19 cellular contexts compared by ENCODE assay signal in the genomic region with DNA sequence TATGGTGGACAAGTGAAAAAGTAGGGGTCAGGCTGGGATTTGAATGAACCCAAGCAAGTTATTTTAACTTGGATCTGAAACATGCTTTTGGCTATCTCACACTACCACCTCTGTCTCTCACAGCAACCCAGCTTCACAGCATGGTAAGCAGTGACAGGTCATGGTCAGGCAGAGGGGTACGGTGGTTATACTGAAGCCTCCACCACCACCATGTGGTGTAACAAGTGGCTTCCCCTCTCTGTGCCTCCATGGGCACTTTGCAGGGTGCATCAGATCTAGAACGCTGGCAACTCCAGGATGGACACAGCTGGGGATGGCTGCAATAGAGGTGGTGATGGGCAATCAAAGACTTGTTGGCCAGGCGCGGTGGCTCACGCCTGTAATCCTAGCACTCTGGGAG. TPM values are rescaled to one million over a fixed set of nuclear protein-coding genes. Genes with fewer than 3 reads are reported as not detected.
DNase-seq lines count a peak whose midpoint lies in the region; ATAC-seq, FAIRE-seq and TF ChIP-seq lines count a peak whose summit lies in the region.
"Had no signal": no experiment of that assay in that cellular context is flagged by ENCODE, and none has a peak within 500 bp of the region (broad histone marks: within the 10 kb centered on the region; RNA-seq: fewer than 3 reads in every experiment).

No MANE protein-coding gene starts in this region.

- H3K4me1 ChIP-seq in OCI-LY1 (ENCODE audit: insufficient read depth, low read length, severe bottlenecking), result peaks cover 23% of the 10 kb centered on the region

- no peak for DNase-seq in activated CD4-positive, alpha-beta T cell treated with anti-CD3 and anti-CD28 coated beads for 36 hours
- no peak for DNase-seq in activated CD4-positive, alpha-beta T cell treated with anti-CD3 and anti-CD28 coated beads for 4 hours
- no peak for DNase-seq in chondrocyte (ENCODE audit: low spot score)
- no peak for DNase-seq in osteocyte (ENCODE audit: extremely low spot score, unreplicated experiment)
- DNase-seq in H54 (ENCODE audit: insufficient read length, low spot score), result no peak
- no peak for DNase-seq in inferior parietal cortex (ENCODE audit: extremely low spot score)
- DNase-seq: amniotic stem cell; cortex of kidney; esophagus squamous epithelium; GF-D8; left ventricle myocardium superior; SHP77 treated with DMSO at 0.1 percent for 48 hours; sigmoid colon; stimulated activated CD4-positive, alpha-beta T cell treated with anti-CD3 and anti-CD28 coated beads, Interleukin-4, amount 100 ng/mL, for 4 hours; stimulated activated naive CD4-positive, alpha-beta T cell had no signal

- H4K20me1 ChIP-seq in OCI-LY1 (ENCODE audit: insufficient read depth, low read length), result no peaks in the 10 kb centered on the region

- H3K36me3 ChIP-seq in OCI-LY1 (ENCODE audit: insufficient read depth, low read length), result no peaks in the 10 kb centered on the region
- H3K36me3 ChIP-seq: esophagus squamous epithelium, neutrophil, sigmoid colon had no signal

- H3F3A ChIP-seq in OCI-LY1 (ENCODE audit: insufficient read depth, low read length), result no peaks in the 10 kb centered on the region

- no peak overlapping the region for H3K27ac ChIP-seq in OCI-LY1 (ENCODE audit: low read depth, low read length, poor library complexity, severe bottlenecking)
- H3K27ac ChIP-seq: esophagus squamous epithelium, neutrophil, sigmoid colon had no signal

- FAIRE-seq in H54 (lab: Jason Lieb, UNC), result no peak
- FAIRE-seq: A204.1 had no signal

- no peaks in the 10 kb centered on the region for H3K9me3 Mint-ChIP-seq in activated CD4-positive, alpha-beta T cell treated with anti-CD3 and anti-CD28 coated beads for 36 hours (ENCODE audit: low read depth)
- no peaks in the 10 kb centered on the region for H3K9me3 Mint-ChIP-seq in chondrocyte (ENCODE audit: low read depth)
- no peaks in the 10 kb centered on the region for H3K9me3 Mint-ChIP-seq in osteocyte (ENCODE audit: unreplicated experiment)

- H3K36me3 Mint-ChIP-seq in activated CD4-positive, alpha-beta T cell treated with anti-CD3 and anti-CD28 coated beads for 36 hours (ENCODE audit: low read depth), result no peaks in the 10 kb centered on the region
- no peaks in the 10 kb centered on the region for H3K36me3 Mint-ChIP-seq in chondrocyte (ENCODE audit: low read depth)
- no peaks in the 10 kb centered on the region for H3K36me3 Mint-ChIP-seq in osteocyte (ENCODE audit: unreplicated experiment)

- POLR2A ChIA-PET in activated CD4-positive, alpha-beta T cell treated with anti-CD3 and anti-CD28 coated beads for 36 hours (lab: Charles Lee), result no interaction called here

- H3K9me3 ChIP-seq in OCI-LY1 (ENCODE audit: low read length), result no peaks in the 10 kb centered on the region
- H3K9me3 ChIP-seq: esophagus squamous epithelium, neutrophil, sigmoid colon had no signal

- H3K9ac ChIP-seq in OCI-LY1 (ENCODE audit: low read length), result no peak overlapping the region

- CTCF ChIA-PET in activated CD4-positive, alpha-beta T cell treated with anti-CD3 and anti-CD28 coated beads for 36 hours (lab: Charles Lee), result no interaction called here

- H3K4me2 ChIP-seq in OCI-LY1 (ENCODE audit: low read length), result peak overlapping the region; percentile 70; the same call in 1 of the 2 replicates

- H3K9me2 ChIP-seq in OCI-LY1 (ENCODE audit: low read depth, low read length), result no peaks in the 10 kb centered on the region

- H3K27me3 Mint-ChIP-seq in activated CD4-positive, alpha-beta T cell treated with anti-CD3 and anti-CD28 coated beads for 36 hours, result peaks cover 30% of the 10 kb centered on the region
- peaks cover 12% of the 10 kb centered on the region for H3K27me3 Mint-ChIP-seq in chondrocyte (ENCODE audit: low read depth)
- peaks cover 13% of the 10 kb centered on the region for H3K27me3 Mint-ChIP-seq in osteocyte (ENCODE audit: unreplicated experiment)

- no peak for TF ChIP-seq CTCF in OCI-LY1 (IDR thresholded peaks at IDR 0.05; ENCODE audit: low read length)
- TF ChIP-seq CTCF in chondrocyte (IDR thresholded peaks at IDR 0.05), result no peak
- TF ChIP-seq CTCF in osteocyte (IDR thresholded peaks at IDR 0.05), result no peak

- H3K4me3 Mint-ChIP-seq in activated CD4-positive, alpha-beta T cell treated with anti-CD3 and anti-CD28 coated beads for 36 hours, result peak overlapping the region; percentile 47
- H3K4me3 Mint-ChIP-seq in chondrocyte (ENCODE audit: unreplicated experiment), result peak overlapping the region; percentile 64
- peak overlapping the region; percentile 51 for H3K4me3 Mint-ChIP-seq in osteocyte (ENCODE audit: unreplicated experiment)

- H2AFZ ChIP-seq in OCI-LY1 (ENCODE audit: low read length), result no peak overlapping the region

- peaks cover 13% of the 10 kb centered on the region for H3K4me1 Mint-ChIP-seq in activated CD4-positive, alpha-beta T cell treated with anti-CD3 and anti-CD28 coated beads for 36 hours
- H3K4me1 Mint-ChIP-seq in chondrocyte (ENCODE audit: low read depth) (peaks cover 14% of the 10 kb centered on the region), osteocyte (ENCODE audit: unreplicated experiment) (peaks cover 11% of the 10 kb centered on the region)

- intact Hi-C loops in activated CD4-positive, alpha-beta T cell treated with anti-CD3 and anti-CD28 coated beads for 36 hours (cut with DNase I, micrococcal nuclease), result no loop called here

- no peaks in the 10 kb centered on the region for H3K79me2 ChIP-seq in OCI-LY1 (ENCODE audit: insufficient read depth, low read length)

- no peaks in the 10 kb centered on the region for H3K27me3 ChIP-seq in OCI-LY1 (ENCODE audit: insufficient read depth, low read length)

- TF ChIP-seq POLR2A in H54 (IDR thresholded peaks at IDR 0.05; ENCODE audit: low read depth, low read length), result no peak

- no peak overlapping the region for H3K4me3 ChIP-seq in OCI-LY1 (ENCODE audit: low read depth, low read length, poor library complexity, severe bottlenecking)

- no peak overlapping the region for H3K27ac Mint-ChIP-seq in activated CD4-positive, alpha-beta T cell treated with anti-CD3 and anti-CD28 coated beads for 36 hours
- H3K27ac Mint-ChIP-seq in chondrocyte (ENCODE audit: unreplicated experiment), result no peak overlapping the region
- H3K27ac Mint-ChIP-seq in osteocyte (ENCODE audit: unreplicated experiment), result no peak overlapping the region

- ATAC-seq in activated CD4-positive, alpha-beta T cell treated with anti-CD3 and anti-CD28 coated beads for 36 hours, result no peak
- ATAC-seq in GM18909 (IDR thresholded peaks at IDR 0.05; ENCODE audit: poor library complexity, unreplicated experiment), result no peak

RNA-seq across cellular contexts. Expression of a gene that starts 0.7 kb away (rescaled TPM):
- total RNA-seq in activated CD4-positive, alpha-beta T cell treated with anti-CD3 and anti-CD28 coated beads for 36 hours, result under 1 TPM; 0.53 to 0.69 TPM
- total RNA-seq in chondrocyte, result 0.32 to 0.36 TPM in 2 of 3 replicates, not detected in the other
- total RNA-seq in osteocyte, result 0.21 and 0.78 TPM in 2 replicates
- total RNA-seq: esophagus squamous epithelium had no signal

RNA-seq across cellular contexts. Expression of a gene that starts 9.9 kb away (rescaled TPM):
- 10 to 100 TPM; 43.4 to 53.9 TPM for total RNA-seq in activated CD4-positive, alpha-beta T cell treated with anti-CD3 and anti-CD28 coated beads for 36 hours
- total RNA-seq in chondrocyte (15.2 to 32.9 TPM (median 31.1 TPM) in 3 replicates), osteocyte (44.4 and 47.2 TPM in 2 replicates)

RNA-seq across cellular contexts. Expression of a gene that starts 10.4 kb away (rescaled TPM):
- 1 to 10 TPM in 1 of 2 experiments, under 1 TPM in 1; 0.63 to 1.0 TPM for total RNA-seq in activated CD4-positive, alpha-beta T cell treated with anti-CD3 and anti-CD28 coated beads for 36 hours
- total RNA-seq in chondrocyte (0.24 to 1.7 TPM (median 0.82 TPM) in 3 replicates), osteocyte (2.0 and 2.2 TPM in 2 replicates)
- total RNA-seq: left ventricle myocardium superior, sigmoid colon had no signal

RNA-seq across cellular contexts. Expression of a gene that starts 13.1 kb away (rescaled TPM):
- 1 to 10 TPM; 5.2 to 5.3 TPM for total RNA-seq in activated CD4-positive, alpha-beta T cell treated with anti-CD3 and anti-CD28 coated beads for 36 hours
- total RNA-seq in chondrocyte (48.1 to 54.4 TPM (median 49.5 TPM) in 3 replicates), osteocyte (75.7 and 80.9 TPM in 2 replicates)

RNA-seq across cellular contexts. Expression of a gene that starts 43.3 kb away (rescaled TPM):
- total RNA-seq in activated CD4-positive, alpha-beta T cell treated with anti-CD3 and anti-CD28 coated beads for 36 hours, result 10 to 100 TPM; 62.8 to 66.3 TPM
- total RNA-seq in chondrocyte (83.6 to 101 TPM (median 86.3 TPM) in 3 replicates), osteocyte (115 and 122 TPM in 2 replicates)
